ENCODE assay signal across 1 cellular context in genomic region chr3:133927543-133928066, GRCh38.
TF ChIP-seq lines count a peak whose summit lies in the region.

No MANE protein-coding gene starts in this region.

TF ChIP-seq in GM12878, 131 proteins besides CTCF, POLR2A, EP300 and RAD21 (continued from another document):
- no peak for TF ChIP-seq NR2C2 (IDR thresholded peaks at IDR 0.05; ENCODE audit: borderline replicate concordance, control insufficient read depth, insufficient read length, low read depth)
- TF ChIP-seq NKRF (conservative IDR thresholded peaks at IDR 0.05), result 0 out of 2 replicates have a peak, but pooled peaks have one; percentile 51
- TF ChIP-seq NFXL1 (IDR thresholded peaks at IDR 0.05; ENCODE audit: borderline replicate concordance), result no peak
- TF ChIP-seq ZNF384 (IDR thresholded peaks at IDR 0.05; ENCODE audit: borderline replicate concordance, low read depth, low read length), result no peak
- TF ChIP-seq POLR2AphosphoS2 (IDR thresholded peaks at IDR 0.05; ENCODE audit: low read depth, low read length), result no peak
- 0 out of 2 replicates have a peak, but pooled peaks have one; percentile 58 for TF ChIP-seq STAT1 (conservative IDR thresholded peaks at IDR 0.05)
- TF ChIP-seq YBX1 (IDR thresholded peaks at IDR 0.05), result no peak
- no peak for TF ChIP-seq NBN (IDR thresholded peaks at IDR 0.05)
- no peak for TF ChIP-seq PML (IDR thresholded peaks at IDR 0.05; ENCODE audit: low read length)
- no peak for TF ChIP-seq BMI1 (IDR thresholded peaks at IDR 0.05; ENCODE audit: borderline replicate concordance)
- TF ChIP-seq ATF7 (IDR thresholded peaks at IDR 0.05; ENCODE audit: low read depth), result no peak
- TF ChIP-seq ZNF24 (IDR thresholded peaks at IDR 0.05), result 0 out of 2 replicates have a peak, but pooled peaks have one; percentile 18
- TF ChIP-seq HDGF (IDR thresholded peaks at IDR 0.05), result no peak
- peak; percentile 91 for TF ChIP-seq GATAD2B (conservative IDR thresholded peaks at IDR 0.05; ENCODE audit: low read depth)
- TF ChIP-seq, protein P1, sequence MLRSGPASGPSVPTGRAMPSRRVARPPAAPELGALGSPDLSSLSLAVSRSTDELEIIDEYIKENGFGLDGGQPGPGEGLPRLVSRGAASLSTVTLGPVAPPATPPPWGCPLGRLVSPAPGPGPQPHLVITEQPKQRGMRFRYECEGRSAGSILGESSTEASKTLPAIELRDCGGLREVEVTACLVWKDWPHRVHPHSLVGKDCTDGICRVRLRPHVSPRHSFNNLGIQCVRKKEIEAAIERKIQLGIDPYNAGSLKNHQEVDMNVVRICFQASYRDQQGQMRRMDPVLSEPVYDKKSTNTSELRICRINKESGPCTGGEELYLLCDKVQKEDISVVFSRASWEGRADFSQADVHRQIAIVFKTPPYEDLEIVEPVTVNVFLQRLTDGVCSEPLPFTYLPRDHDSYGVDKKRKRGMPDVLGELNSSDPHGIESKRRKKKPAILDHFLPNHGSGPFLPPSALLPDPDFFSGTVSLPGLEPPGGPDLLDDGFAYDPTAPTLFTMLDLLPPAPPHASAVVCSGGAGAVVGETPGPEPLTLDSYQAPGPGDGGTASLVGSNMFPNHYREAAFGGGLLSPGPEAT (IDR thresholded peaks at IDR 0.05; ENCODE audit: low read depth), result no peak
- no peak for TF ChIP-seq CUX1 (IDR thresholded peaks at IDR 0.05; ENCODE audit: insufficient replicate concordance, low read depth, low read length)
- TF ChIP-seq PBX3 (IDR thresholded peaks at IDR 0.05; ENCODE audit: insufficient replicate concordance, low read depth, low read length), result no peak
- TF ChIP-seq SMARCA5 (IDR thresholded peaks at IDR 0.05), result 0 out of 2 replicates have a peak, but pooled peaks have one; percentile 80
- no peak for TF ChIP-seq MLLT1 (IDR thresholded peaks at IDR 0.05)
- TF ChIP-seq SIX5 (IDR thresholded peaks at IDR 0.05; ENCODE audit: low read depth, low read length, severe bottlenecking), result no peak
- no peak for TF ChIP-seq USF2 (IDR thresholded peaks at IDR 0.05; ENCODE audit: borderline replicate concordance, low read depth, low read length)
- TF ChIP-seq BACH1 (IDR thresholded peaks at IDR 0.05; ENCODE audit: borderline replicate concordance), result peak; percentile 88; the same call in 1 of the 2 replicates
- TF ChIP-seq MYC (IDR thresholded peaks at IDR 0.05; ENCODE audit: insufficient read depth, insufficient read length, insufficient replicate concordance, low read length, severe bottlenecking), result no peak
- TF ChIP-seq MYB (IDR thresholded peaks at IDR 0.05; ENCODE audit: borderline replicate concordance, low read depth, low read length), result no peak
- TF ChIP-seq, protein P2, sequence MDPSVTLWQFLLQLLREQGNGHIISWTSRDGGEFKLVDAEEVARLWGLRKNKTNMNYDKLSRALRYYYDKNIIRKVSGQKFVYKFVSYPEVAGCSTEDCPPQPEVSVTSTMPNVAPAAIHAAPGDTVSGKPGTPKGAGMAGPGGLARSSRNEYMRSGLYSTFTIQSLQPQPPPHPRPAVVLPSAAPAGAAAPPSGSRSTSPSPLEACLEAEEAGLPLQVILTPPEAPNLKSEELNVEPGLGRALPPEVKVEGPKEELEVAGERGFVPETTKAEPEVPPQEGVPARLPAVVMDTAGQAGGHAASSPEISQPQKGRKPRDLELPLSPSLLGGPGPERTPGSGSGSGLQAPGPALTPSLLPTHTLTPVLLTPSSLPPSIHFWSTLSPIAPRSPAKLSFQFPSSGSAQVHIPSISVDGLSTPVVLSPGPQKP (IDR thresholded peaks at IDR 0.05; ENCODE audit: low read depth, low read length), result no peak
- no peak for TF ChIP-seq ZBTB11 (CRISPR knock-in tag; IDR thresholded peaks at IDR 0.05)
- no peak for TF ChIP-seq RELA (IDR thresholded peaks at IDR 0.05; ENCODE audit: borderline replicate concordance, partially characterized antibody)
- TF ChIP-seq RB1 (IDR thresholded peaks at IDR 0.05; ENCODE audit: borderline replicate concordance), result 0 out of 2 replicates have a peak, but pooled peaks have one; percentile 23
- TF ChIP-seq MXI1 (IDR thresholded peaks at IDR 0.05; ENCODE audit: low read depth, low read length), result no peak
- no peak for TF ChIP-seq ZBED1 (IDR thresholded peaks at IDR 0.05; ENCODE audit: borderline replicate concordance)
- TF ChIP-seq, protein P3, sequence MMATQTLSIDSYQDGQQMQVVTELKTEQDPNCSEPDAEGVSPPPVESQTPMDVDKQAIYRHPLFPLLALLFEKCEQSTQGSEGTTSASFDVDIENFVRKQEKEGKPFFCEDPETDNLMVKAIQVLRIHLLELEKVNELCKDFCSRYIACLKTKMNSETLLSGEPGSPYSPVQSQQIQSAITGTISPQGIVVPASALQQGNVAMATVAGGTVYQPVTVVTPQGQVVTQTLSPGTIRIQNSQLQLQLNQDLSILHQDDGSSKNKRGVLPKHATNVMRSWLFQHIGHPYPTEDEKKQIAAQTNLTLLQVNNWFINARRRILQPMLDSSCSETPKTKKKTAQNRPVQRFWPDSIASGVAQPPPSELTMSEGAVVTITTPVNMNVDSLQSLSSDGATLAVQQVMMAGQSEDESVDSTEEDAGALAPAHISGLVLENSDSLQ (IDR thresholded peaks at IDR 0.05), result no peak
- no peak for TF ChIP-seq ZNF622 (IDR thresholded peaks at IDR 0.05)
- TF ChIP-seq SUZ12 (IDR thresholded peaks at IDR 0.05; ENCODE audit: unreplicated experiment), result no peak
- TF ChIP-seq MEF2B (IDR thresholded peaks at IDR 0.05; ENCODE audit: partially characterized antibody, poor library complexity, severe bottlenecking), result no peak
- TF ChIP-seq RUNX3 (IDR thresholded peaks at IDR 0.05; ENCODE audit: low read length), result no peak
